Comparison of ENCODE assay signal across 2 cellular contexts in the genomic region with DNA sequence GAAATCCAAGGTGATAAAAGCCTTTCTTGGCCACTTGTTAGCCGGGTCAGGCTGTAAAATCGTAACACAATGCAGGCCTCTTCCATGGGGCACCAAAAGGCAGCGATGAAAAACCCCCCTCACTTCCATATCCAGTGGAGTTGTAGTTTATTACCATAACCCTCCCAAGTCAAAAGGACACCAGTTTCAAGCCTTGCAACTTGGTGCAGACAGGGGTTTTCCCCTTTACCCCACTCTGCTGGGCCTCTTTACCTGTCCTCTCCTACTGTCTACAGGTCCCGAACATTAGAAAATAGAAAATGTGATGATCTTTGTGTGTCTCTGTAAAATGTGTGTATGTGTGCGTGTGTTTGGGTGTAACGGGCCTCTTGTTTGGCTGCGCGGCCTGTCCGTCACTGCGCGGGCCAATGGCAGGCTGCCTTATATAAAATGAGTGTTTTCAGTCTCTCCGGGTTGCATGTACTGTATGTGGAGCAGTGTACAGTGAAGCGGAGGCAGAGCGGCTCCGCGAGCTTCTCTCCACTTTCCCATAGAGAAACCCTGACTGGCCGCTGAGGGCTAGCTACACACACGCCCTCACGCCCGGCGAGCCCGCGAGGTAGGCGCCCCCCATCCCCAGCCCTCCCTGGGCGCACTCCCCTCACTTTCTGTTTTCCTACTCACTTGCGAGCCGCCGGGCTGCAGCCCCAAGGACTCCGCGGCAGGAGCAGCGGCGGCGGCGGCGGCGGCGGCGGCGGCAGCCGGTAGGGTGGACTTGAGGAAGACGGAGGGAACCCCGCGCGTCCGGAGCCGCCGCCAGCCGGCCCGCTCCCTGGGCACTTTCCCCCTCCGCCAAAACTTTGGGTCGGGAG.
TF ChIP-seq lines count a peak whose summit lies in the region.

A gene (plus strand): TSS at position 453 of the 851 bp plus-strand sequence. CDS start 187,499 bp downstream, outside the sequence.

TF ChIP-seq in IMR-90, 13 proteins besides CTCF, POLR2A, EP300 and RAD21:
- no peak for TF ChIP-seq SMC3 (IDR thresholded peaks at IDR 0.05; ENCODE audit: low read depth, low read length)
- TF ChIP-seq MXI1 (IDR thresholded peaks at IDR 0.05; ENCODE audit: borderline replicate concordance, low read depth, low read length): 0 out of 2 replicates have a peak, but pooled peaks have one; percentile 21
- TF ChIP-seq MAZ (IDR thresholded peaks at IDR 0.05; ENCODE audit: borderline replicate concordance, low read depth, low read length): no peak
- peak; percentile 42; the same call in 1 of the 2 replicates for TF ChIP-seq FOS (IDR thresholded peaks at IDR 0.05; ENCODE audit: low read depth, low read length)

TF ChIP-seq in endothelial cell of umbilical vein, 7 proteins besides CTCF, POLR2A, EP300 and RAD21:
- TF ChIP-seq GATA2 (IDR thresholded peaks at IDR 0.05; ENCODE audit: insufficient read depth, insufficient read length, low read depth, low read length) (no peak), POLR2AphosphoS5 (IDR thresholded peaks at IDR 0.05; ENCODE audit: insufficient read depth, low read depth, low read length) (peak; percentile 34), JUN (IDR thresholded peaks at IDR 0.05; ENCODE audit: borderline replicate concordance, insufficient read depth, insufficient read length, low read depth) (no peak), EZH2 (IDR thresholded peaks at IDR 0.05; ENCODE audit: borderline replicate concordance, low read depth, low read length, severe bottlenecking) (no peak), FOS (IDR thresholded peaks at IDR 0.05; ENCODE audit: borderline replicate concordance, insufficient read depth, low read length) (no peak), MYC (IDR thresholded peaks at IDR 0.05; ENCODE audit: low read depth, low read length) (no peak)
- TF ChIP-seq, protein P1, sequence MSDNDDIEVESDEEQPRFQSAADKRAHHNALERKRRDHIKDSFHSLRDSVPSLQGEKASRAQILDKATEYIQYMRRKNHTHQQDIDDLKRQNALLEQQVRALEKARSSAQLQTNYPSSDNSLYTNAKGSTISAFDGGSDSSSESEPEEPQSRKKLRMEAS (IDR thresholded peaks at IDR 0.05; ENCODE audit: insufficient read depth, insufficient read length): no peak
